Comparison of ENCODE assay signal across 21 cellular contexts in the genomic region with DNA sequence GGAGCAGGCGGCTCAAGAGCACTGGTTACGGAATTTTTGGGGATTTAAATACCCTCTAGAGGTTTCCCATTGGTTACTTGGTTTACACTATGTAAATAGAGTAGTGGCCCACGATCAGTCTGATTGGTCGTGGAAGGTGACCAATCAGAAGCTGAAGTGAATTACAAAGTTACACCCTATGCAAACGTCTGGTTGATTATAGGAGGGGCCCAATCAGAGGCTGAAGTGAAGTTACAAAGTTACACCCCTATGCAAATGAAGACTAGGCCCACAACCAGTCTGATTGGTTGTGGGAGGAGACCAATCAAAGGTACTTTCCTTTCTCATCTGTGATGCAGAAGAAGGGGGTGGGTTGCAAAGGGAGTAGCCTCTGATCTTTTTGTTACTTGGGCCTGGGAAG. TPM values are rescaled to one million over a fixed set of nuclear protein-coding genes. Genes with fewer than 3 reads are reported as not detected.
A peak's percentile ranks its signal among the peaks of the same experiment; 100 is the strongest.
DNase-seq lines count a peak whose midpoint lies in the region; ATAC-seq and TF ChIP-seq lines count a peak whose summit lies in the region.
"Had no signal": no experiment of that assay in that cellular context is flagged by ENCODE, and none has a peak within 500 bp of the region (broad histone marks: within the 10 kb centered on the region; RNA-seq: fewer than 3 reads in every experiment).

No MANE protein-coding gene starts in this region.

- H4K20me1 ChIP-seq in HCT116 (ENCODE audit: insufficient read depth): no peaks in the 10 kb centered on the region
- H4K20me1 ChIP-seq: BLaER1 had no signal

- no peak overlapping the region for H3K4me2 ChIP-seq in HCT116 (ENCODE audit: low read length)
- H3K4me2 ChIP-seq: BLaER1 had no signal

- intact Hi-C loops in HCT116 (cut with micrococcal nuclease) (no loop called here), left ventricle myocardium inferior (cut with micrococcal nuclease) (no loop called here)

- H3K4me1 Mint-ChIP-seq in endothelial cell (ENCODE audit: unreplicated experiment): no peaks in the 10 kb centered on the region
- H3K4me1 Mint-ChIP-seq: nephron, T-helper 17 cell had no signal

- no peak overlapping the region for H3K27ac Mint-ChIP-seq in endothelial cell (ENCODE audit: unreplicated experiment)
- H3K27ac Mint-ChIP-seq: nephron; stimulated activated memory B cell treated with anti-CD40 and anti-IgM and Interleukin-4, amounts not matched to agents 10 μg/mL and 1 μg/mL and 100 μg/mL, for 72 hours; T-helper 17 cell had no signal

- H3K27ac ChIP-seq in HCT116 (ENCODE audit: low read depth, low read length): no peak overlapping the region
- no peak overlapping the region for H3K27ac ChIP-seq in left ventricle myocardium inferior (replicated peaks)
- H3K27ac ChIP-seq: BLaER1, gastrocnemius medialis, prostate gland, transverse colon had no signal

- no peak for TF ChIP-seq POLR2A in HCT116 (IDR thresholded peaks at IDR 0.05; ENCODE audit: borderline replicate concordance, extremely low read depth, insufficient read depth, insufficient read length)

- POLR2A ChIA-PET in HCT116 (lab: Charles Lee): no interaction called here

- H3K36me3 ChIP-seq in HCT116 (ENCODE audit: control insufficient read depth in 1 of 2, insufficient read depth in 2 of 2, low read length in 2 of 2) (no peaks in the 10 kb centered on the region), left ventricle myocardium inferior (no peaks in the 10 kb centered on the region)
- H3K36me3 ChIP-seq: BLaER1, gastrocnemius medialis, prostate gland, transverse colon had no signal

- peak; percentile 2 for DNase-seq in Daoy (ENCODE audit: low read depth)
- DNase-seq in HCT116 (ENCODE audit: low read depth, low spot score): no peak
- peak; percentile 48 for DNase-seq in RKO (ENCODE audit: low spot score)
- DNase-seq in fibroblast of villous mesenchyme (ENCODE audit: low read depth): peak; percentile 40
- no peak for DNase-seq in left ventricle myocardium inferior
- DNase-seq in endothelial cell (ENCODE audit: low spot score): no peak
- DNase-seq: activated gamma-delta T cell, anterior cingulate cortex, DMS153, gastrocnemius medialis, NCI-H2029, NCI-H526 treated with DMSO at 0.1 percent for 48 hours, T-helper 17 cell, transverse colon had no signal

- BruUV-seq in HCT116 (replicated peaks; lab: Mats Ljungman, UMichigan): no TSS peak

- no peaks in the 10 kb centered on the region for H3K36me3 Mint-ChIP-seq in endothelial cell (ENCODE audit: low read depth, unreplicated experiment)
- H3K36me3 Mint-ChIP-seq: stimulated activated memory B cell treated with anti-CD40 and anti-IgM and Interleukin-4, amounts not matched to agents 10 μg/mL and 1 μg/mL and 100 μg/mL, for 72 hours had no signal

- no peak overlapping the region for H3K4me3 ChIP-seq in HCT116 (replicated peaks in 1 of 2; ENCODE audit: low read depth in 1 of 2, low read length in 2 of 2)
- no peak overlapping the region for H3K4me3 ChIP-seq in fibroblast of villous mesenchyme (ENCODE audit: low read depth, low read length)
- H3K4me3 ChIP-seq in left ventricle myocardium inferior: no peak overlapping the region
- H3K4me3 ChIP-seq: BLaER1, gastrocnemius medialis, lung, prostate gland, transverse colon had no signal

- no peak overlapping the region for H2AFZ ChIP-seq in HCT116 (ENCODE audit: low read depth, low read length, poor library complexity, severe bottlenecking)

- ATAC-seq in HCT116: 0 out of 2 replicates have a peak, but pooled peaks have one; percentile 28
- ATAC-seq in HG03097 (IDR thresholded peaks at IDR 0.05; ENCODE audit: low FRiP score, unreplicated experiment): no peak
- ATAC-seq in HG02870 (IDR thresholded peaks at IDR 0.05; ENCODE audit: unreplicated experiment): no peak
- ATAC-seq: gastrocnemius medialis; stimulated activated memory B cell treated with anti-CD40 and anti-IgM and Interleukin-4, amounts not matched to agents 10 μg/mL and 1 μg/mL and 100 μg/mL, for 72 hours; T-helper 17 cell had no signal

- CTCF ChIA-PET in HCT116 (lab: Charles Lee): no interaction called here

- no peaks in the 10 kb centered on the region for H3K27me3 Mint-ChIP-seq in endothelial cell (ENCODE audit: unreplicated experiment)

- no peaks in the 10 kb centered on the region for H3K9me3 ChIP-seq in HCT116 (ENCODE audit: control insufficient read depth in 1 of 2, insufficient read depth in 1 of 2, low read depth in 1 of 2, low read length in 2 of 2)
- no peaks in the 10 kb centered on the region for H3K9me3 ChIP-seq in left ventricle myocardium inferior (replicated peaks)
- H3K9me3 ChIP-seq: BLaER1, gastrocnemius medialis, prostate gland, transverse colon had no signal

- H3K9ac ChIP-seq in HCT116 (ENCODE audit: low read length): no peak overlapping the region
- H3K9ac ChIP-seq: BLaER1 had no signal

- no peak for TF ChIP-seq RAD21 in HCT116 (IDR thresholded peaks at IDR 0.05; ENCODE audit: low read depth)

- no peak overlapping the region for H3K4me3 Mint-ChIP-seq in endothelial cell (ENCODE audit: unreplicated experiment)
- H3K4me3 Mint-ChIP-seq: nephron; stimulated activated memory B cell treated with anti-CD40 and anti-IgM and Interleukin-4, amounts not matched to agents 10 μg/mL and 1 μg/mL and 100 μg/mL, for 72 hours; T-helper 17 cell had no signal

- no peaks in the 10 kb centered on the region for H3K27me3 ChIP-seq in HCT116 (ENCODE audit: insufficient read depth, low read length)
- H3K27me3 ChIP-seq in left ventricle myocardium inferior (ENCODE audit: low read depth): no peaks in the 10 kb centered on the region
- H3K27me3 ChIP-seq: transverse colon had no signal

- H3K79me2 ChIP-seq in HCT116 (ENCODE audit: insufficient read depth, low read length): no peaks in the 10 kb centered on the region

- TF ChIP-seq CTCF in HCT116 (IDR thresholded peaks at IDR 0.05 in 2 of 3, conservative IDR thresholded peaks at IDR 0.05 in 1 of 3; ENCODE audit: borderline replicate concordance in 1 of 3, insufficient read depth in 1 of 3, low read depth in 2 of 3, low read length in 2 of 3): no peak
- TF ChIP-seq CTCF in fibroblast of villous mesenchyme (IDR thresholded peaks at IDR 0.05; ENCODE audit: insufficient read depth, low read depth, low read length): no peak
- no peak for TF ChIP-seq CTCF in left ventricle myocardium inferior (IDR thresholded peaks at IDR 0.05; ENCODE audit: borderline replicate concordance)
- no peak for TF ChIP-seq CTCF in endothelial cell (IDR thresholded peaks at IDR 0.05; ENCODE audit: unreplicated experiment)

- H3K4me1 ChIP-seq in HCT116 (ENCODE audit: control insufficient read depth in 1 of 2, insufficient read depth in 2 of 2, low read length in 2 of 2): peaks cover 0 to 8% of the 10 kb centered on the region in 2 experiments; a peak in 1 of 4 replicates
- no peaks in the 10 kb centered on the region for H3K4me1 ChIP-seq in left ventricle myocardium inferior
- H3K4me1 ChIP-seq: BLaER1, gastrocnemius medialis, prostate gland, transverse colon had no signal

- no peaks in the 10 kb centered on the region for H3K9me2 ChIP-seq in HCT116 (ENCODE audit: insufficient read depth)

- RAD21 ChIA-PET in HCT116 (lab: Charles Lee; ENCODE audit: low non-redundant PET in 1 of 2, low total read pairs in 2 of 2, uncharacterized antibody in 2 of 2, unreplicated experiment in 2 of 2): no interaction called here

- no peaks in the 10 kb centered on the region for H3K9me3 Mint-ChIP-seq in endothelial cell (ENCODE audit: unreplicated experiment)
- H3K9me3 Mint-ChIP-seq: stimulated activated memory B cell treated with anti-CD40 and anti-IgM and Interleukin-4, amounts not matched to agents 10 μg/mL and 1 μg/mL and 100 μg/mL, for 72 hours had no signal

TF ChIP-seq in HCT116, 20 proteins besides CTCF, POLR2A, EP300 and RAD21 (continues in another document):
- TF ChIP-seq CBX3 (IDR thresholded peaks at IDR 0.05; ENCODE audit: low read depth) (no peak), EZH2 (IDR thresholded peaks at IDR 0.05) (no peak), SRF (IDR thresholded peaks at IDR 0.05; ENCODE audit: low read depth) (no peak), FOSL1 (IDR thresholded peaks at IDR 0.05; ENCODE audit: low read depth) (no peak), JUND (IDR thresholded peaks at IDR 0.05) (no peak), ZNF274 (IDR thresholded peaks at IDR 0.05; ENCODE audit: low read depth, low read length) (no peak), EZH2phosphoT487 (IDR thresholded peaks at IDR 0.05; ENCODE audit: borderline replicate concordance) (no peak), SP1 (IDR thresholded peaks at IDR 0.05; ENCODE audit: low read depth) (no peak), ELF1 (IDR thresholded peaks at IDR 0.05; ENCODE audit: borderline replicate concordance, low read depth) (no peak)
- TF ChIP-seq, protein P1, sequence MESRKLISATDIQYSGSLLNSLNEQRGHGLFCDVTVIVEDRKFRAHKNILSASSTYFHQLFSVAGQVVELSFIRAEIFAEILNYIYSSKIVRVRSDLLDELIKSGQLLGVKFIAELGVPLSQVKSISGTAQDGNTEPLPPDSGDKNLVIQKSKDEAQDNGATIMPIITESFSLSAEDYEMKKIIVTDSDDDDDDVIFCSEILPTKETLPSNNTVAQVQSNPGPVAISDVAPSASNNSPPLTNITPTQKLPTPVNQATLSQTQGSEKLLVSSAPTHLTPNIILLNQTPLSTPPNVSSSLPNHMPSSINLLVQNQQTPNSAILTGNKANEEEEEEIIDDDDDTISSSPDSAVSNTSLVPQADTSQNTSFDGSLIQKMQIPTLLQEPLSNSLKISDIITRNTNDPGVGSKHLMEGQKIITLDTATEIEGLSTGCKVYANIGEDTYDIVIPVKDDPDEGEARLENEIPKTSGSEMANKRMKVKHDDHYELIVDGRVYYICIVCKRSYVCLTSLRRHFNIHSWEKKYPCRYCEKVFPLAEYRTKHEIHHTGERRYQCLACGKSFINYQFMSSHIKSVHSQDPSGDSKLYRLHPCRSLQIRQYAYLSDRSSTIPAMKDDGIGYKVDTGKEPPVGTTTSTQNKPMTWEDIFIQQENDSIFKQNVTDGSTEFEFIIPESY (IDR thresholded peaks at IDR 0.05; ENCODE audit: extremely low read depth, insufficient replicate concordance, low read length): no peak

RNA-seq across cellular contexts. Expression of gene HSD17B10, which starts 45.1 kb away (rescaled TPM):
- total RNA-seq in Daoy (2014; rRNA removed; shearing (Covaris generic)): 131 and 166 TPM in 2 replicates
- total RNA-seq in HCT116 (2021; ENCODE audit: unreplicated experiment) (94.4 TPM), fibroblast of villous mesenchyme (62.6 and 77.3 TPM in 2 replicates), left ventricle myocardium inferior (109 TPM), endothelial cell (ENCODE audit: unreplicated experiment) (81.1 TPM)
- polyA plus RNA-seq in HCT116 (2012): 112 and 116 TPM in 2 replicates

RNA-seq across cellular contexts. Expression of gene RIBC1, which starts 56.6 kb away (rescaled TPM):
- total RNA-seq in Daoy (2014; rRNA removed; shearing (Covaris generic)): 0.27 and 1.3 TPM in 2 replicates
- total RNA-seq in HCT116 (2021; ENCODE audit: unreplicated experiment): 0.61 TPM
- polyA plus RNA-seq in HCT116 (2012): 0.54 and 0.91 TPM in 2 replicates
- total RNA-seq in fibroblast of villous mesenchyme: 0.32 and 0.43 TPM in 2 replicates
- total RNA-seq in left ventricle myocardium inferior: 0.49 TPM
- 0.97 TPM for total RNA-seq in endothelial cell (ENCODE audit: unreplicated experiment)

RNA-seq across cellular contexts. Expression of gene SMC1A, which starts 56.8 kb away (rescaled TPM):
- total RNA-seq in Daoy (2014; rRNA removed; shearing (Covaris generic)): 27.3 and 31.3 TPM in 2 replicates
- total RNA-seq in HCT116 (2021; ENCODE audit: unreplicated experiment) (88.3 TPM), fibroblast of villous mesenchyme (23.3 and 26.7 TPM in 2 replicates), left ventricle myocardium inferior (35.9 TPM), endothelial cell (ENCODE audit: unreplicated experiment) (55.6 TPM)
- 37.2 and 48.0 TPM in 2 replicates for polyA plus RNA-seq in HCT116 (2012)

Comparison
In these comparisons a context has a peak if more than half of its experiments do, and no peak if none do; other contexts are left out.
1. DNase-seq: peak in Daoy (single experiment), RKO (single experiment) and fibroblast of villous mesenchyme (single experiment); none in HCT116 (single experiment), left ventricle myocardium inferior (single experiment) and endothelial cell (single experiment).